In genomic region chr1:156813750-156814570, GRCh38 we compare ENCODE assay signal across 1 cellular context.
TF ChIP-seq lines count a peak whose summit lies in the region.

No MANE protein-coding gene starts in this region.

TF ChIP-seq in HepG2, 621 proteins besides CTCF, POLR2A, EP300 and RAD21 (continued from another document):
- 0 out of 2 replicates have a peak, but pooled peaks have one; percentile 65 for TF ChIP-seq E2F1 (CRISPR knock-in tag; IDR thresholded peaks at IDR 0.05)
- no peak for TF ChIP-seq CAMTA2 (CRISPR knock-in tag; IDR thresholded peaks at IDR 0.05; ENCODE audit: borderline replicate concordance)
- no peak for TF ChIP-seq ATRX (CRISPR knock-in tag; IDR thresholded peaks at IDR 0.05; ENCODE audit: borderline replicate concordance)
- peak; percentile 80; the same call in 1 of the 2 replicates for TF ChIP-seq TFE3 (CRISPR knock-in tag; IDR thresholded peaks at IDR 0.05)
- TF ChIP-seq PTBP1 (IDR thresholded peaks at IDR 0.05; ENCODE audit: low read depth, low read length, poor library complexity, severe bottlenecking) = no peak
- TF ChIP-seq ATM (IDR thresholded peaks at IDR 0.05; ENCODE audit: borderline replicate concordance) = no peak
- TF ChIP-seq ZNF124 (CRISPR knock-in tag; IDR thresholded peaks at IDR 0.05) = peak; percentile 58; the same call in 1 of the 2 replicates
- TF ChIP-seq ZNF260 (CRISPR knock-in tag; IDR thresholded peaks at IDR 0.05; ENCODE audit: borderline replicate concordance, low read depth) = no peak
- TF ChIP-seq BHLHE40 (IDR thresholded peaks at IDR 0.05; ENCODE audit: low read length) = peak; percentile 35; the same call in 1 of the 2 replicates
- TF ChIP-seq POLR2AphosphoS5 (IDR thresholded peaks at IDR 0.05; ENCODE audit: low read depth, low read length) = 0 out of 2 replicates have a peak, but pooled peaks have one; percentile 30
- no peak for TF ChIP-seq XBP1 (CRISPR knock-in tag; IDR thresholded peaks at IDR 0.05)
- no peak for TF ChIP-seq MZF1 (CRISPR knock-in tag; IDR thresholded peaks at IDR 0.05; ENCODE audit: borderline replicate concordance)
- TF ChIP-seq ZNF329 (CRISPR knock-in tag; IDR thresholded peaks at IDR 0.05; ENCODE audit: low read depth) = 0 out of 2 replicates have a peak, but pooled peaks have one; percentile 59
- no peak for TF ChIP-seq HOXD1 (CRISPR knock-in tag; IDR thresholded peaks at IDR 0.05)
- peak; percentile 69 for TF ChIP-seq MED1 (CRISPR knock-in tag; IDR thresholded peaks at IDR 0.05)
- TF ChIP-seq ZNF782 (CRISPR knock-in tag; IDR thresholded peaks at IDR 0.05; ENCODE audit: borderline replicate concordance) = peak; percentile 88
- peak; percentile 94 for TF ChIP-seq ZNF879 (CRISPR knock-in tag; IDR thresholded peaks at IDR 0.05)
- TF ChIP-seq ZFP37 (CRISPR knock-in tag; IDR thresholded peaks at IDR 0.05; ENCODE audit: borderline replicate concordance) = peak; percentile 62; the same call in 1 of the 2 replicates
- TF ChIP-seq HDAC1 (CRISPR knock-in tag; IDR thresholded peaks at IDR 0.05) = peak; percentile 68; the same call in 1 of the 2 replicates
- TF ChIP-seq ZNF253 (CRISPR knock-in tag; IDR thresholded peaks at IDR 0.05; ENCODE audit: borderline replicate concordance) = peak; percentile 87; the same call in 1 of the 2 replicates
- TF ChIP-seq KLF11 (CRISPR knock-in tag; IDR thresholded peaks at IDR 0.05) = 0 out of 2 replicates have a peak, but pooled peaks have one; percentile 72
- TF ChIP-seq NFIC (IDR thresholded peaks at IDR 0.05; ENCODE audit: low read length) = no peak
- TF ChIP-seq ATF3 (CRISPR knock-in tag; IDR thresholded peaks at IDR 0.05) = no peak
- TF ChIP-seq DNMT3B (CRISPR knock-in tag; conservative IDR thresholded peaks at IDR 0.05) = no peak
